ENCODE assay signal across 1 cellular context in genomic region chr1:227947425-227947677, GRCh38.
TF ChIP-seq lines count a peak whose summit lies in the region.

No MANE protein-coding gene starts in this region.

TF ChIP-seq in GM23338, 12 proteins besides CTCF, POLR2A, EP300 and RAD21 (continued from another document):
- TF ChIP-seq ZNF462 (CRISPR knock-in tag; IDR thresholded peaks at IDR 0.05) (no peak), STAT1 (IDR thresholded peaks at IDR 0.05; ENCODE audit: unreplicated experiment) (no peak)
